8 cellular contexts compared by ENCODE assay signal in the genomic region with DNA sequence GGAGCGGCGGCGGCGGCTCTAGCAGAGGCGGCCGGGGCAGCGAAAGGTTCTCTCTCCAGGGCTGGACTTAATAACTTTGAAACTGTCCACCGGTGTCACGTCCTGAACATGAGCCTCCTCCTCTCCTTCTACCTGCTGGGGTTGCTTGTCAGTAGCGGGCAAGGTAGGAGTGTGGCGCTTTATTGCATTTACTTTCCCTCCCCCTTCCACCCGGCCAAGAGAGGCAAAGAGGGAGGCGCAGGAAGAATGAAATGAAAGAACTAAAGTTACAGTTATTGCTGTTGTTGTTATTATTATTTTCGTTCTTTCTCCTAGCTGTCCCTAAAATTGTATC. TPM values are rescaled to one million over a fixed set of nuclear protein-coding genes. Genes with fewer than 3 reads are reported as not detected.
A peak's percentile ranks its signal among the peaks of the same experiment; 100 is the strongest.
DNase-seq lines count a peak whose midpoint lies in the region; ATAC-seq, FAIRE-seq and TF ChIP-seq lines count a peak whose summit lies in the region.

No MANE protein-coding gene starts in this region.

- no peak overlapping the region for H3K27ac ChIP-seq in kidney (ENCODE audit: low read depth in 2 of 2, low read length in 2 of 2)
- H3K27ac ChIP-seq in testis: peak overlapping the region in 1 of 2 donors; percentile 46

- 0% methylated on average over 10 of the region's 14 CpGs for WGBS in testis, 2 donors

- peaks cover 5% of the 10 kb centered on the region for H3K4me1 Mint-ChIP-seq in activated CD4-positive, alpha-beta T cell treated with anti-CD3 and anti-CD28 coated beads, Interleukin-2, amount 10 ng/mL, durations not matched to agents 24 days and 14 days
- peaks cover 6% of the 10 kb centered on the region for H3K4me1 Mint-ChIP-seq in activated T-helper 2 cell treated with anti-CD3 and anti-CD28 coated beads, Interferon-gamma antibody, Interleukin-2, Interleukin-4, amounts not matched to agents 10 μg/mL and 5 μg/mL and 100 μg/mL, durations not matched to agents 14 hours and 24 hours and 36 hours (ENCODE audit: low read depth)

- H3K9me3 ChIP-seq in kidney (ENCODE audit: control insufficient read depth in 1 of 2, low read length in 2 of 2): no peaks in the 10 kb centered on the region
- no peaks in the 10 kb centered on the region for H3K9me3 ChIP-seq in testis

- no peak for TF ChIP-seq CTCF in kidney (IDR thresholded peaks at IDR 0.05; ENCODE audit: borderline replicate concordance, extremely low read depth, insufficient read depth)
- TF ChIP-seq CTCF in testis (IDR thresholded peaks at IDR 0.05): no peak

- no peaks in the 10 kb centered on the region for H3K27me3 ChIP-seq in testis

- H3K36me3 ChIP-seq in kidney (ENCODE audit: control insufficient read depth in 1 of 2, insufficient read depth in 2 of 2, low read length in 2 of 2) (no peaks in the 10 kb centered on the region), testis (ENCODE audit: low read depth, missing control alignments) (no peaks in the 10 kb centered on the region)

- H3K4me1 ChIP-seq in kidney (ENCODE audit: control insufficient read depth in 1 of 2, insufficient read depth in 1 of 2, low read depth in 1 of 2, low read length in 2 of 2) (peaks cover 0 to 9% of the 10 kb centered on the region in 2 donors), testis (peaks cover 6% of the 10 kb centered on the region)

- peak overlapping the region; percentile 78 for H3K4me3 Mint-ChIP-seq in activated CD4-positive, alpha-beta T cell treated with anti-CD3 and anti-CD28 coated beads, Interleukin-2, amount 10 ng/mL, durations not matched to agents 24 days and 14 days
- peak overlapping the region; percentile 49 for H3K4me3 Mint-ChIP-seq in activated T-helper 2 cell treated with anti-CD3 and anti-CD28 coated beads, Interferon-gamma antibody, Interleukin-2, Interleukin-4, amounts not matched to agents 10 μg/mL and 5 μg/mL and 100 μg/mL, durations not matched to agents 14 hours and 24 hours and 36 hours (ENCODE audit: low read depth)

- intact Hi-C loops in activated CD4-positive, alpha-beta T cell treated with anti-CD3 and anti-CD28 coated beads, Interleukin-2, amount 10 ng/mL, durations not matched to agents 24 days and 14 days (cut with micrococcal nuclease): loop anchor here (5.0 kb wide), 1 partner anchor 1794 kb away; no protein-coding TSS in a partner anchor
- intact Hi-C loops in activated T-helper 2 cell treated with anti-CD3 and anti-CD28 coated beads, Interferon-gamma antibody, Interleukin-2, Interleukin-4, amounts not matched to agents 10 μg/mL and 5 μg/mL and 100 μg/mL, durations not matched to agents 14 hours and 24 hours and 36 hours (cut with micrococcal nuclease): loop anchor here (2.0 kb wide), 1 partner anchor 1794 kb away; no protein-coding TSS in a partner anchor
- intact Hi-C loops in kidney (cut with DNase I) (no loop called here), testis (cut with DNase I; ENCODE audit: low total_unique reads) (no loop called here)

- peaks cover 36% of the 10 kb centered on the region for H3K27me3 Mint-ChIP-seq in activated CD4-positive, alpha-beta T cell treated with anti-CD3 and anti-CD28 coated beads, Interleukin-2, amount 10 ng/mL, durations not matched to agents 24 days and 14 days
- H3K27me3 Mint-ChIP-seq in activated T-helper 2 cell treated with anti-CD3 and anti-CD28 coated beads, Interferon-gamma antibody, Interleukin-2, Interleukin-4, amounts not matched to agents 10 μg/mL and 5 μg/mL and 100 μg/mL, durations not matched to agents 14 hours and 24 hours and 36 hours (ENCODE audit: low read depth): peaks cover 33% of the 10 kb centered on the region

- no peak for FAIRE-seq in kidney (lab: Jason Lieb, UNC)

- peak overlapping the region; percentile 60 to 66 for H3K4me3 ChIP-seq in kidney (ENCODE audit: low read length in 2 of 2)
- peak overlapping the region; percentile 50 to 72 for H3K4me3 ChIP-seq in testis

- H3K9me3 Mint-ChIP-seq in activated CD4-positive, alpha-beta T cell treated with anti-CD3 and anti-CD28 coated beads, Interleukin-2, amount 10 ng/mL, durations not matched to agents 24 days and 14 days: no peaks in the 10 kb centered on the region
- H3K9me3 Mint-ChIP-seq in activated T-helper 2 cell treated with anti-CD3 and anti-CD28 coated beads, Interferon-gamma antibody, Interleukin-2, Interleukin-4, amounts not matched to agents 10 μg/mL and 5 μg/mL and 100 μg/mL, durations not matched to agents 14 hours and 24 hours and 36 hours: no peaks in the 10 kb centered on the region

- ATAC-seq in GM18519 (IDR thresholded peaks at IDR 0.05; ENCODE audit: low FRiP score, unreplicated experiment) (no peak), HG03565 (IDR thresholded peaks at IDR 0.05; ENCODE audit: unreplicated experiment) (no peak)

- no peak for DNase-seq in activated CD4-positive, alpha-beta T cell treated with anti-CD3 and anti-CD28 coated beads, Interleukin-2, amount 10 ng/mL, durations not matched to agents 24 days and 14 days
- no peak for DNase-seq in activated CD4-positive, alpha-beta T cell treated with anti-CD3 and anti-CD28 coated beads, Interleukin-2, amount 50 U/mL, for 4 hours
- no peak for DNase-seq in activated T-helper 2 cell treated with anti-CD3 and anti-CD28 coated beads, Interferon-gamma antibody, Interleukin-2, Interleukin-4, amounts not matched to agents 10 μg/mL and 5 μg/mL and 100 μg/mL, durations not matched to agents 14 hours and 24 hours and 36 hours (ENCODE audit: low spot score)
- no peak for DNase-seq in kidney
- no peak for DNase-seq in testis
- DNase-seq in stimulated activated CD8-positive, alpha-beta memory T cell treated with anti-CD3 and anti-CD28 coated beads, Interleukin-4, amount 100 ng/mL, for 48 hours: no peak

- H3K27ac Mint-ChIP-seq in activated CD4-positive, alpha-beta T cell treated with anti-CD3 and anti-CD28 coated beads, Interleukin-2, amount 10 ng/mL, durations not matched to agents 24 days and 14 days: no peak overlapping the region
- H3K27ac Mint-ChIP-seq in activated T-helper 2 cell treated with anti-CD3 and anti-CD28 coated beads, Interferon-gamma antibody, Interleukin-2, Interleukin-4, amounts not matched to agents 10 μg/mL and 5 μg/mL and 100 μg/mL, durations not matched to agents 14 hours and 24 hours and 36 hours: no peak overlapping the region

- no peaks in the 10 kb centered on the region for H3K36me3 Mint-ChIP-seq in activated CD4-positive, alpha-beta T cell treated with anti-CD3 and anti-CD28 coated beads, Interleukin-2, amount 10 ng/mL, durations not matched to agents 24 days and 14 days (ENCODE audit: low read depth)
- H3K36me3 Mint-ChIP-seq in activated T-helper 2 cell treated with anti-CD3 and anti-CD28 coated beads, Interferon-gamma antibody, Interleukin-2, Interleukin-4, amounts not matched to agents 10 μg/mL and 5 μg/mL and 100 μg/mL, durations not matched to agents 14 hours and 24 hours and 36 hours (ENCODE audit: low read depth): no peaks in the 10 kb centered on the region

- no peak overlapping the region for H3K9ac ChIP-seq in kidney (ENCODE audit: low read length in 2 of 2)

- TF ChIP-seq POLR2A in testis (IDR thresholded peaks at IDR 0.05): no peak

RNA-seq across cellular contexts. Expression of gene NCAM2, which starts 0.2 kb away (rescaled TPM):
- 0.14 TPM in 1 of 2 replicates, not detected in the other for total RNA-seq in activated CD4-positive, alpha-beta T cell treated with anti-CD3 and anti-CD28 coated beads, Interleukin-2, amount 10 ng/mL, durations not matched to agents 24 days and 14 days
- 0.23 TPM in 1 of 2 replicates, not detected in the other for total RNA-seq in activated T-helper 2 cell treated with anti-CD3 and anti-CD28 coated beads, Interferon-gamma antibody, Interleukin-2, Interleukin-4, amounts not matched to agents 10 μg/mL and 5 μg/mL and 100 μg/mL, durations not matched to agents 14 hours and 24 hours and 36 hours
- total RNA-seq in kidney: 0.82 TPM
- polyA plus RNA-seq in kidney (ENCODE audit: insufficient read depth, low read depth, low replicate concordance): 0.13 TPM
- total RNA-seq in testis: 10 to 100 TPM; 22.4 to 26.1 TPM
- polyA plus RNA-seq in testis (ENCODE audit: insufficient read depth, low read depth, low replicate concordance): 26.9 TPM

Comparison
In these comparisons a context has a peak if more than half of its experiments do, and no peak if none do; other contexts are left out.
1. RNA of gene NCAM2, which starts 0.2 kb away (total RNA-seq): 22.4 to 26.1 TPM in testis; 0.82 TPM in kidney (single experiment), 0.23 TPM in activated T-helper 2 cell treated with anti-CD3 and anti-CD28 coated beads, Interferon-gamma antibody, Interleukin-2, Interleukin-4, amounts not matched to agents 10 μg/mL and 5 μg/mL and 100 μg/mL, durations not matched to agents 14 hours and 24 hours and 36 hours and 0.14 TPM in activated CD4-positive, alpha-beta T cell treated with anti-CD3 and anti-CD28 coated beads, Interleukin-2, amount 10 ng/mL, durations not matched to agents 24 days and 14 days; every median in the first group is over 10 times any median in the second.
2. intact Hi-C loops: an anchor here in activated CD4-positive, alpha-beta T cell treated with anti-CD3 and anti-CD28 coated beads, Interleukin-2, amount 10 ng/mL, durations not matched to agents 24 days and 14 days (5.0 kb wide) and activated T-helper 2 cell treated with anti-CD3 and anti-CD28 coated beads, Interferon-gamma antibody, Interleukin-2, Interleukin-4, amounts not matched to agents 10 μg/mL and 5 μg/mL and 100 μg/mL, durations not matched to agents 14 hours and 24 hours and 36 hours (2.0 kb wide); none called in kidney and testis.